In the genomic region with DNA sequence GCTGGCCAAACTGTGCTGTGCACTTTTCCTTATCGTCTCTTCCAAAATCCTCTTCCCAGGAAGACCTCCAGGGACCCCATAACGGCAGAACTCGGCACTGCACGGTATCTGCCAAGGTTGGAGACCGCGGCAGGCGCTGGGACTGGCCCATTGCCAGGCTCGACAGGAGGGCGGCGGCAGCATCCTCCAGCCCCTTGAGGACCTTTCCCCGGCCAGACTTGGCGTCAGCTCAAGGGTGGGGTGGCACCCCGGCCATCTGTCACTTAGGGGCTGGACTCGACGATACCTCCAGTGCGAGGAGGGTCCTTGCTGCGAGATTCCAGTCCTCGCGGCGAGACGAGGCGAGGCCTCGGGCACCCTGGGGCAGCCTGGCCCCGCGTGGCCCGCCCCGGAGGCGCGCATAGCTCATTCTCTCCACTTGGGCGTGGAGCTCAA, we compare ENCODE assay signal across 8 cellular contexts. TPM values are rescaled to one million over a fixed set of nuclear protein-coding genes. Genes with fewer than 3 reads are reported as not detected.
A peak's percentile ranks its signal among the peaks of the same experiment; 100 is the strongest.
DNase-seq lines count a peak whose midpoint lies in the region; ATAC-seq and TF ChIP-seq lines count a peak whose summit lies in the region.

No MANE protein-coding gene starts in this region.

- H3K36me3 ChIP-seq in WERI-Rb-1 (peaks cover 58% of the 10 kb centered on the region), colonic mucosa (peaks cover 2% of the 10 kb centered on the region)

- peak overlapping the region; percentile 96 for H3K27ac ChIP-seq in WERI-Rb-1
- peak overlapping the region; percentile 90 for H3K27ac ChIP-seq in colonic mucosa

- H3K9me3 ChIP-seq in WERI-Rb-1 (ENCODE audit: severe bottlenecking): no peaks in the 10 kb centered on the region
- no peaks in the 10 kb centered on the region for H3K9me3 ChIP-seq in colonic mucosa

- H3K27me3 ChIP-seq in WERI-Rb-1 (ENCODE audit: insufficient read depth, low read depth, severe bottlenecking): no peaks in the 10 kb centered on the region
- no peaks in the 10 kb centered on the region for H3K27me3 ChIP-seq in colonic mucosa

- H3K4me3 ChIP-seq in LNCaP clone FGC (ENCODE audit: low read depth, low read length) (peak overlapping the region; percentile 99), WERI-Rb-1 (ENCODE audit: low read depth, low read length) (peak overlapping the region; percentile 97), colonic mucosa (peak overlapping the region; percentile 96)

- intact Hi-C loops in colonic mucosa (cut with DNase I): no loop called here

- TF ChIP-seq CTCF in LNCaP clone FGC (IDR thresholded peaks at IDR 0.05; ENCODE audit: control insufficient read depth, extremely low read depth, insufficient read depth): no peak
- no peak for TF ChIP-seq CTCF in WERI-Rb-1 (IDR thresholded peaks at IDR 0.05; ENCODE audit: low read depth, low read length)
- no peak for TF ChIP-seq CTCF in colonic mucosa (IDR thresholded peaks at IDR 0.05)

- DNase-seq in NCI-H2029 (lab: John Stamatoyannopoulos, UW): peak; percentile 46
- DNase-seq in NCI-H2029 treated with DMSO at 0.1 percent for 48 hours (lab: John Stamatoyannopoulos, UW): no peak
- no peak for DNase-seq in LNCaP clone FGC (ENCODE audit: low read depth)
- DNase-seq in WERI-Rb-1: peak; percentile 90
- DNase-seq in colonic mucosa: peak; percentile 78
- peak; percentile 45 to 50 for DNase-seq in lung microvascular endothelial cell (ENCODE audit: low read depth in 2 of 2)
- peak; percentile 8 to 24 for DNase-seq in stimulated activated CD8-positive, alpha-beta memory T cell treated with anti-CD3 and anti-CD28 coated beads, Interleukin-15, amount 100 ng/mL, for 4 hours (ENCODE audit: low read depth in 2 of 2)

- H3K9ac ChIP-seq in colonic mucosa (ENCODE audit: low read depth in 2 of 2, low read length in 2 of 2): peak overlapping the region; percentile 94 to 97

- ATAC-seq in GM21367 (IDR thresholded peaks at IDR 0.05; ENCODE audit: unreplicated experiment): no peak

- H3K4me1 ChIP-seq in colonic mucosa: peaks cover 14% of the 10 kb centered on the region

RNA-seq across cellular contexts. Expression of a gene that starts 0.8 kb away (rescaled TPM):
- total RNA-seq in colonic mucosa (100 to 1,000 TPM; 135 to 145 TPM), lung microvascular endothelial cell (167 and 203 TPM in 2 replicates)

RNA-seq across cellular contexts. Expression of a gene that starts 12.4 kb away (rescaled TPM):
- total RNA-seq in colonic mucosa: under 1 TPM; 0.15 to 0.19 TPM
- under 0.01 TPM in 2 replicates for total RNA-seq in lung microvascular endothelial cell

RNA-seq across cellular contexts. Expression of a gene that starts 48.6 kb away (rescaled TPM):
- total RNA-seq in colonic mucosa (10 to 100 TPM; 44.7 to 49.4 TPM), lung microvascular endothelial cell (38.8 and 45.6 TPM in 2 replicates)

RNA-seq across cellular contexts. Expression of a gene that starts 52.8 kb away (rescaled TPM):
- total RNA-seq in colonic mucosa (10 to 100 TPM in 1 of 2 donors, 1 to 10 TPM in 1; 10.0 to 14.0 TPM), lung microvascular endothelial cell (18.1 and 26.6 TPM in 2 replicates)

Comparison
In these comparisons a context has a peak if more than half of its experiments do, and no peak if none do; other contexts are left out.
1. DNase-seq: peak in NCI-H2029 (single experiment), WERI-Rb-1 (single experiment), colonic mucosa (single experiment), lung microvascular endothelial cell (2 of 2) and stimulated activated CD8-positive, alpha-beta memory T cell treated with anti-CD3 and anti-CD28 coated beads, Interleukin-15, amount 100 ng/mL, for 4 hours (2 of 2); none in NCI-H2029 treated with DMSO at 0.1 percent for 48 hours (single experiment) and LNCaP clone FGC (single experiment).
2. Peak in every context shown above with its lines, with median percentiles within 50 percentile points of each other: H3K4me3 ChIP-seq.